Comparison of ENCODE assay signal across 14 cellular contexts in genomic region chr4:152807294-152807829, GRCh38. TPM values are rescaled to one million over a fixed set of nuclear protein-coding genes. Genes with fewer than 3 reads are reported as not detected.
DNase-seq lines count a peak whose midpoint lies in the region; ATAC-seq and TF ChIP-seq lines count a peak whose summit lies in the region.
"Had no signal": no experiment of that assay in that cellular context is flagged by ENCODE, and none has a peak within 500 bp of the region (broad histone marks: within the 10 kb centered on the region; RNA-seq: fewer than 3 reads in every experiment).

No MANE protein-coding gene starts in this region.

- H3K36me3 ChIP-seq in skeletal muscle satellite cell (ENCODE audit: insufficient read depth, low read length): no peaks in the 10 kb centered on the region

- H3K9me3 ChIP-seq in skeletal muscle satellite cell (replicated peaks; ENCODE audit: low read length): no peaks in the 10 kb centered on the region

- peaks cover 7% of the 10 kb centered on the region for H3K4me1 ChIP-seq in skeletal muscle satellite cell (ENCODE audit: control insufficient read depth, insufficient read depth, low read length)

- H3K4me2 ChIP-seq in skeletal muscle satellite cell (ENCODE audit: low read length): peak overlapping the region; percentile 17

- no peak overlapping the region for H3K9ac ChIP-seq in skeletal muscle satellite cell (ENCODE audit: low read depth, low read length)

- peaks cover 33% of the 10 kb centered on the region for H3K36me3 Mint-ChIP-seq in activated CD8-positive, alpha-beta memory T cell treated with anti-CD3 and anti-CD28 coated beads, Interleukin-2, amount 10 ng/mL, durations not matched to agents 7 days and 5 days

- H3K4me3 Mint-ChIP-seq in activated CD8-positive, alpha-beta memory T cell treated with anti-CD3 and anti-CD28 coated beads, Interleukin-2, amount 10 ng/mL, durations not matched to agents 7 days and 5 days: peak overlapping the region; percentile 65
- H3K4me3 Mint-ChIP-seq: activated naive CD4-positive, alpha-beta T cell treated with anti-CD3 and anti-CD28 coated beads for 36 hours had no signal

- peak overlapping the region; percentile 8 for H3K4me3 ChIP-seq in skeletal muscle satellite cell (ENCODE audit: low read length)

- no peaks in the 10 kb centered on the region for H3K27me3 ChIP-seq in skeletal muscle satellite cell (ENCODE audit: control insufficient read depth, insufficient read depth, low read length)

- H3K27ac Mint-ChIP-seq in activated CD8-positive, alpha-beta memory T cell treated with anti-CD3 and anti-CD28 coated beads, Interleukin-2, amount 10 ng/mL, durations not matched to agents 7 days and 5 days: peak overlapping the region; percentile 83
- H3K27ac Mint-ChIP-seq: activated naive CD4-positive, alpha-beta T cell treated with anti-CD3 and anti-CD28 coated beads for 36 hours had no signal

- H3K4me1 Mint-ChIP-seq in activated CD8-positive, alpha-beta memory T cell treated with anti-CD3 and anti-CD28 coated beads, Interleukin-2, amount 10 ng/mL, durations not matched to agents 7 days and 5 days: peaks cover 25% of the 10 kb centered on the region

- H3K9me3 Mint-ChIP-seq in activated CD8-positive, alpha-beta memory T cell treated with anti-CD3 and anti-CD28 coated beads, Interleukin-2, amount 10 ng/mL, durations not matched to agents 7 days and 5 days (ENCODE audit: low read depth): peaks cover 9% of the 10 kb centered on the region

- no peak for TF ChIP-seq CTCF in GM10266 (IDR thresholded peaks at IDR 0.05; ENCODE audit: control insufficient read depth, insufficient read depth, low read depth, missing control alignments)

- DNase-seq in activated CD8-positive, alpha-beta memory T cell treated with anti-CD3 and anti-CD28 coated beads, Interleukin-2, amount 10 ng/mL, durations not matched to agents 7 days and 5 days: no peak
- DNase-seq in activated CD8-positive, alpha-beta memory T cell treated with anti-CD3 and anti-CD28 coated beads for 24 hours: no peak
- DNase-seq in MV-4-11 (lab: John Stamatoyannopoulos, UW): peak; percentile 64
- DNase-seq in astrocyte of the hippocampus (ENCODE audit: low read depth, low spot score): peak; percentile 72
- no peak for DNase-seq in SHP77 (lab: John Stamatoyannopoulos, UW)
- DNase-seq in GM10266 (ENCODE audit: extremely low spot score): no peak
- no peak for DNase-seq in NCI-H2081 (lab: John Stamatoyannopoulos, UW)
- DNase-seq: activated naive CD4-positive, alpha-beta T cell treated with anti-CD3 and anti-CD28 coated beads for 36 hours; KG1; left cardiac atrium; NCI-H82; posterior cingulate gyrus; T1000 had no signal

- CTCF ChIA-PET in activated CD8-positive, alpha-beta memory T cell treated with anti-CD3 and anti-CD28 coated beads, Interleukin-2, amount 10 ng/mL, durations not matched to agents 7 days and 5 days (lab: Charles Lee): no interaction called here

- H3K27me3 Mint-ChIP-seq in activated CD8-positive, alpha-beta memory T cell treated with anti-CD3 and anti-CD28 coated beads, Interleukin-2, amount 10 ng/mL, durations not matched to agents 7 days and 5 days: no peaks in the 10 kb centered on the region

- peak; percentile 77 for ATAC-seq in activated CD8-positive, alpha-beta memory T cell treated with anti-CD3 and anti-CD28 coated beads, Interleukin-2, amount 10 ng/mL, durations not matched to agents 7 days and 5 days
- ATAC-seq: left cardiac atrium had no signal

RNA-seq across cellular contexts. Expression of gene ARFIP1, which starts 27.6 kb away (rescaled TPM):
- 10 to 100 TPM; 20.1 to 25.0 TPM for total RNA-seq in activated CD8-positive, alpha-beta memory T cell treated with anti-CD3 and anti-CD28 coated beads, Interleukin-2, amount 10 ng/mL, durations not matched to agents 7 days and 5 days
- 34.5 and 40.8 TPM in 2 replicates for total RNA-seq in skeletal muscle satellite cell (2012; rRNA removed)

RNA-seq across cellular contexts. Expression of gene TIGD4, which starts 27.8 kb away (rescaled TPM):
- under 1 TPM; 0.40 to 0.53 TPM for total RNA-seq in activated CD8-positive, alpha-beta memory T cell treated with anti-CD3 and anti-CD28 coated beads, Interleukin-2, amount 10 ng/mL, durations not matched to agents 7 days and 5 days
- total RNA-seq in skeletal muscle satellite cell (2012; rRNA removed): under 0.01 and 0.44 TPM in 2 replicates

Comparison
In these comparisons a context has a peak if more than half of its experiments do, and no peak if none do; other contexts are left out.
1. DNase-seq: peak in MV-4-11 (single experiment) and astrocyte of the hippocampus (single experiment); none in activated CD8-positive, alpha-beta memory T cell treated with anti-CD3 and anti-CD28 coated beads, Interleukin-2, amount 10 ng/mL, durations not matched to agents 7 days and 5 days (single experiment), activated CD8-positive, alpha-beta memory T cell treated with anti-CD3 and anti-CD28 coated beads for 24 hours (single experiment), SHP77 (0 of 2), GM10266 (single experiment) and NCI-H2081 (0 of 2).